ENCODE assay signal across 8 cellular contexts in genomic region chr6:136792066-136792944, GRCh38. TPM values are rescaled to one million over a fixed set of nuclear protein-coding genes. Genes with fewer than 3 reads are reported as not detected.
A peak's percentile ranks its signal among the peaks of the same experiment; 100 is the strongest.
DNase-seq lines count a peak whose midpoint lies in the region; ATAC-seq, FAIRE-seq and TF ChIP-seq lines count a peak whose summit lies in the region.

Gene MAP3K5, minus strand, starts transcription at chr6:136792477. Its CDS starts 320 bp downstream, at chr6:136792157.

- intact Hi-C loops in T-helper 1 cell treated with Interleukin-12 subunit alpha and Interleukin-12 subunit beta and Interleukin-4 antibody, amounts not matched to agents 30 ng/mL and 1 ng/mL, for 36 hours (cut with micrococcal nuclease): loop anchor here (1.0 to 2.0 kb wide), 4 partner anchors 72 to 542 kb away; partner anchors contain the start of genes MAP7 and MTFR2
- intact Hi-C loops in vagina (cut with DNase I): loop anchor here (2.0 to 10.0 kb wide), 2 partner anchors 148 to 208 kb away; no protein-coding TSS in a partner anchor

- H3K27me3 ChIP-seq in right atrium auricular region (no peaks in the 10 kb centered on the region), vagina (no peaks in the 10 kb centered on the region)

- FAIRE-seq in GM12891 (lab: Jason Lieb, UNC): peak; percentile 97

- no peak for DNase-seq in GM12891 (ENCODE audit: insufficient read length, low spot score)
- peak; percentile 87 for DNase-seq in NCI-H1105 (lab: John Stamatoyannopoulos, UW)
- peak; percentile 84 for DNase-seq in amniotic epithelial cell (ENCODE audit: low read depth)
- peak; percentile 77 for DNase-seq in right atrium auricular region (ENCODE audit: low spot score)
- peak; percentile 64 for DNase-seq in renal cortical epithelial cell (ENCODE audit: low read depth)
- no peak for DNase-seq in vagina (ENCODE audit: extremely low spot score in 2 of 2)

- H3K27ac ChIP-seq in right atrium auricular region: peak within 1 kb of the TSS; percentile 87 to 91
- peak within 1 kb of the TSS; percentile 94 for H3K27ac ChIP-seq in vagina

- peak; percentile 73 for ATAC-seq in HG02642 (IDR thresholded peaks at IDR 0.05; ENCODE audit: poor library complexity, unreplicated experiment)

- H3K36me3 ChIP-seq in right atrium auricular region (no peaks in the 10 kb centered on the region), vagina (no peaks in the 10 kb centered on the region)

- H3K4me3 ChIP-seq in right atrium auricular region: peak within 1 kb of the TSS; percentile 68 to 92
- H3K4me3 ChIP-seq in vagina: peak within 1 kb of the TSS; percentile 91 to 96

- no peaks in the 10 kb centered on the region for H3K9me3 ChIP-seq in right atrium auricular region
- no peaks in the 10 kb centered on the region for H3K9me3 ChIP-seq in vagina

- TF ChIP-seq POLR2A in GM12891 (IDR thresholded peaks at IDR 0.05; ENCODE audit: low read depth, low read length) (peak; percentile 77), vagina (IDR thresholded peaks at IDR 0.05) (peak in 1 of 2 donors; percentile 20)

- H3K4me1 ChIP-seq in right atrium auricular region: peaks cover 0 to 13% of the 10 kb centered on the region in 2 donors
- peaks cover 52% of the 10 kb centered on the region for H3K4me1 ChIP-seq in vagina

- TF ChIP-seq CTCF in right atrium auricular region (IDR thresholded peaks at IDR 0.05) (peak in 1 of 2 donors; percentile 44), vagina (IDR thresholded peaks at IDR 0.05) (peak in 1 of 3 experiments; percentile 8)

TF ChIP-seq in GM12891, 5 proteins besides CTCF, POLR2A, EP300 and RAD21:
- TF ChIP-seq SPI1 (IDR thresholded peaks at IDR 0.05; ENCODE audit: low read depth, low read length): no peak
- TF ChIP-seq TAF1 (IDR thresholded peaks at IDR 0.05; ENCODE audit: low read depth, low read length): peak; percentile 45; the same call in 1 of the 2 replicates
- TF ChIP-seq POLR2AphosphoS5 (IDR thresholded peaks at IDR 0.05; ENCODE audit: low read depth, low read length): no peak; the same call in 1 of the 2 replicates
- TF ChIP-seq PAX5 (IDR thresholded peaks at IDR 0.05; ENCODE audit: insufficient read depth, low read length, severe bottlenecking): no peak

RNA-seq across cellular contexts. Expression of gene MAP3K5, which starts in this region (rescaled TPM):
- 15.0 TPM for polyA plus RNA-seq in GM12891 (2012; ENCODE audit: low read depth, missing spikeins)
- total RNA-seq in T-helper 1 cell treated with Interleukin-12 subunit alpha and Interleukin-12 subunit beta and Interleukin-4 antibody, amounts not matched to agents 30 ng/mL and 1 ng/mL, for 36 hours: 37.2 and 38.3 TPM in 2 replicates
- 10 to 100 TPM in 1 of 2 donors, 1 to 10 TPM in 1; 6.7 to 11.9 TPM for total RNA-seq in right atrium auricular region
- total RNA-seq in renal cortical epithelial cell: 21.6 and 21.7 TPM in 2 replicates
- 31.2 TPM for total RNA-seq in vagina

Comparison
In these comparisons a context has a peak if more than half of its experiments do, and no peak if none do; other contexts are left out.
1. DNase-seq: peak in NCI-H1105 (single experiment), amniotic epithelial cell (single experiment), right atrium auricular region (single experiment) and renal cortical epithelial cell (single experiment); none in GM12891 (single experiment) and vagina (0 of 2).